In genomic region chr22:36194385-36194784, GRCh38 we compare ENCODE assay signal across 18 cellular contexts. TPM values are rescaled to one million over a fixed set of nuclear protein-coding genes. Genes with fewer than 3 reads are reported as not detected.
A peak's percentile ranks its signal among the peaks of the same experiment; 100 is the strongest.
DNase-seq lines count a peak whose midpoint lies in the region; ATAC-seq and TF ChIP-seq lines count a peak whose summit lies in the region.
"Had no signal": no experiment of that assay in that cellular context is flagged by ENCODE, and none has a peak within 500 bp of the region (broad histone marks: within the 10 kb centered on the region; RNA-seq: fewer than 3 reads in every experiment).

No MANE protein-coding gene starts in this region.

- no peak overlapping the region for H3K4me3 Mint-ChIP-seq in activated T-helper 17 cell treated with anti-CD3 and anti-CD28 coated beads, Interleukin-2, amount 50 U/mL, for 72 hours
- H3K4me3 Mint-ChIP-seq in neural progenitor cell, result no peak overlapping the region
- H3K4me3 Mint-ChIP-seq: CD14-positive monocyte; CD4-positive, alpha-beta T cell; CD8-positive, alpha-beta memory T cell had no signal

- no peaks in the 10 kb centered on the region for H3K9me3 ChIP-seq in neural progenitor cell (ENCODE audit: low read depth)
- H3K9me3 ChIP-seq: A549; BE2C; BLaER1 treated with 17β-estradiol and CSF1 and Interleukin-3, amounts not matched to agents 10 nM and 100 nM had no signal

- H3K27ac ChIP-seq in coronary artery (no peak overlapping the region), neural progenitor cell (no peak overlapping the region)
- H3K27ac ChIP-seq: A549; BLaER1 treated with 17β-estradiol and CSF1 and Interleukin-3, amounts not matched to agents 10 nM and 100 nM; GM23248 had no signal

- H3K36me3 ChIP-seq in neural progenitor cell, result no peaks in the 10 kb centered on the region
- H3K36me3 ChIP-seq: BE2C; BLaER1 treated with 17β-estradiol and CSF1 and Interleukin-3, amounts not matched to agents 10 nM and 100 nM had no signal

- H4K20me1 ChIP-seq in neural progenitor cell (ENCODE audit: low read depth), result no peaks in the 10 kb centered on the region
- H4K20me1 ChIP-seq: BLaER1 treated with 17β-estradiol and CSF1 and Interleukin-3, amounts not matched to agents 10 nM and 100 nM had no signal

- peak overlapping the region; percentile 32 for H3K27ac Mint-ChIP-seq in activated T-helper 17 cell treated with anti-CD3 and anti-CD28 coated beads, Interleukin-2, amount 50 U/mL, for 72 hours
- H3K27ac Mint-ChIP-seq in neural progenitor cell, result peak overlapping the region; percentile 79
- H3K27ac Mint-ChIP-seq: CD14-positive monocyte; CD4-positive, alpha-beta T cell had no signal

- H3K27me3 ChIP-seq in neural progenitor cell, result no peaks in the 10 kb centered on the region
- H3K27me3 ChIP-seq: BE2C; BLaER1 treated with 17β-estradiol and CSF1 and Interleukin-3, amounts not matched to agents 10 nM and 100 nM had no signal

- H3K4me2 ChIP-seq in neural progenitor cell, result no peak overlapping the region
- H3K4me2 ChIP-seq: A549 had no signal

- H3K4me1 Mint-ChIP-seq in activated T-helper 17 cell treated with anti-CD3 and anti-CD28 coated beads, Interleukin-2, amount 50 U/mL, for 72 hours, result peaks cover 4% of the 10 kb centered on the region
- H3K4me1 Mint-ChIP-seq in neural progenitor cell, result peaks cover 51% of the 10 kb centered on the region

- no peak overlapping the region for H3K9ac ChIP-seq in neural progenitor cell
- H3K9ac ChIP-seq: GM23248 had no signal

- TF ChIP-seq CTCF in coronary artery (IDR thresholded peaks at IDR 0.05) (no peak), neural progenitor cell (IDR thresholded peaks at IDR 0.05) (no peak)

- peaks cover 21% of the 10 kb centered on the region for H3F3A ChIP-seq in neural progenitor cell (ENCODE audit: low read depth)

- no peak overlapping the region for H2AFZ ChIP-seq in neural progenitor cell (replicated peaks)
- H2AFZ ChIP-seq: GM23248 had no signal

- H3K4me3 ChIP-seq in coronary artery (no peak overlapping the region), neural progenitor cell (no peak overlapping the region)
- H3K4me3 ChIP-seq: A549; BLaER1 treated with 17β-estradiol and CSF1 and Interleukin-3, amounts not matched to agents 10 nM and 100 nM; GM23248 had no signal

- H3K4me1 ChIP-seq in neural progenitor cell, result peaks cover 26% of the 10 kb centered on the region
- H3K4me1 ChIP-seq: A549 had no signal

- peaks cover 3% of the 10 kb centered on the region for H3K27me3 Mint-ChIP-seq in activated T-helper 17 cell treated with anti-CD3 and anti-CD28 coated beads, Interleukin-2, amount 50 U/mL, for 72 hours
- H3K27me3 Mint-ChIP-seq in neural progenitor cell (ENCODE audit: insufficient read depth, low read depth), result peaks cover 23% of the 10 kb centered on the region

- H3K79me2 ChIP-seq in neural progenitor cell (ENCODE audit: low read depth), result no peaks in the 10 kb centered on the region

- H3K36me3 Mint-ChIP-seq in activated T-helper 17 cell treated with anti-CD3 and anti-CD28 coated beads, Interleukin-2, amount 50 U/mL, for 72 hours (ENCODE audit: low read depth), result no peaks in the 10 kb centered on the region
- H3K36me3 Mint-ChIP-seq in neural progenitor cell, result no peaks in the 10 kb centered on the region
- H3K36me3 Mint-ChIP-seq: CD14-positive monocyte had no signal

- DNase-seq in coronary artery (ENCODE audit: low spot score), result peak; percentile 57
- no peak for DNase-seq in neural progenitor cell (ENCODE audit: low spot score)
- no peak for DNase-seq in DMS153 treated with DMSO at 0.1 percent for 48 hours (lab: John Stamatoyannopoulos, UW; ENCODE audit: unreplicated experiment)
- DNase-seq in stimulated activated CD8-positive, alpha-beta memory T cell treated with anti-CD3 and anti-CD28 coated beads, Interleukin-4, amount 100 ng/mL, for 48 hours, result no peak
- DNase-seq in occipital lobe (lab: John Stamatoyannopoulos, UW), result no peak
- DNase-seq: DMS 273 treated with DMSO at 0.1 percent for 48 hours had no signal

- H3K9me3 Mint-ChIP-seq in activated T-helper 17 cell treated with anti-CD3 and anti-CD28 coated beads, Interleukin-2, amount 50 U/mL, for 72 hours, result no peaks in the 10 kb centered on the region
- H3K9me3 Mint-ChIP-seq in neural progenitor cell, result no peaks in the 10 kb centered on the region
- H3K9me3 Mint-ChIP-seq: CD14-positive monocyte; CD4-positive, alpha-beta T cell; CD8-positive, alpha-beta memory T cell had no signal

- ATAC-seq in activated T-helper 17 cell treated with anti-CD3 and anti-CD28 coated beads, Interleukin-2, amount 50 U/mL, for 72 hours (replicated peaks), result no peak

RNA-seq across cellular contexts. Expression of gene APOL4, which starts 7.2 kb away (rescaled TPM):
- 1 to 10 TPM in 1 of 2 donors, under 1 TPM in 1; 0.56 to 1.2 TPM for total RNA-seq in activated T-helper 17 cell treated with anti-CD3 and anti-CD28 coated beads, Interleukin-2, amount 50 U/mL, for 72 hours
- total RNA-seq in neural progenitor cell (ENCODE audit: low replicate concordance), result 0.56 and 0.82 TPM in 2 replicates
- 10.5 TPM for total RNA-seq in occipital lobe
- total RNA-seq: CD4-positive, alpha-beta T cell; Daoy; G401; GM23248; H1; H7 had no signal

RNA-seq across cellular contexts. Expression of gene APOL3, which starts 33.8 kb away (rescaled TPM):
- 100 to 1,000 TPM in 1 of 2 donors, 10 to 100 TPM in 1; 99.3 to 118 TPM for total RNA-seq in activated T-helper 17 cell treated with anti-CD3 and anti-CD28 coated beads, Interleukin-2, amount 50 U/mL, for 72 hours
- total RNA-seq in neural progenitor cell (ENCODE audit: low replicate concordance) (not detected in 2 replicates), occipital lobe (2.5 TPM)
- total RNA-seq: G401, H1 had no signal

RNA-seq across cellular contexts. Expression of gene APOL2, which starts 44.9 kb away (rescaled TPM):
- 100 to 1,000 TPM; 105 to 116 TPM for total RNA-seq in activated T-helper 17 cell treated with anti-CD3 and anti-CD28 coated beads, Interleukin-2, amount 50 U/mL, for 72 hours
- 10.9 and 12.8 TPM in 2 replicates for total RNA-seq in neural progenitor cell (ENCODE audit: low replicate concordance)
- 7.0 TPM for total RNA-seq in occipital lobe

RNA-seq across cellular contexts. Expression of gene APOL1, which starts 58.5 kb away (rescaled TPM):
- 10 to 100 TPM; 52.8 to 89.4 TPM for total RNA-seq in activated T-helper 17 cell treated with anti-CD3 and anti-CD28 coated beads, Interleukin-2, amount 50 U/mL, for 72 hours
- total RNA-seq in neural progenitor cell (ENCODE audit: low replicate concordance) (not detected in 2 replicates), occipital lobe (1.4 TPM)
- total RNA-seq: G401, H1, H7 had no signal

Comparison
In these comparisons a context has a peak if more than half of its experiments do, and no peak if none do; other contexts are left out.
1. RNA of gene APOL3, which starts 33.8 kb away (total RNA-seq): 99.3 to 118 TPM in activated T-helper 17 cell treated with anti-CD3 and anti-CD28 coated beads, Interleukin-2, amount 50 U/mL, for 72 hours; 2.5 TPM in occipital lobe (single experiment) and not detected in neural progenitor cell; every median in the first group is over 10 times any median in the second.